In genomic region chr15:37103475-37104071, GRCh38 we compare ENCODE assay signal across 14 cellular contexts. TPM values are rescaled to one million over a fixed set of nuclear protein-coding genes. Genes with fewer than 3 reads are reported as not detected.
A peak's percentile ranks its signal among the peaks of the same experiment; 100 is the strongest.
DNase-seq lines count a peak whose midpoint lies in the region; ATAC-seq and TF ChIP-seq lines count a peak whose summit lies in the region.
"Had no signal": no experiment of that assay in that cellular context is flagged by ENCODE, and none has a peak within 500 bp of the region (broad histone marks: within the 10 kb centered on the region; RNA-seq: fewer than 3 reads in every experiment).

No MANE protein-coding gene starts in this region.

- peak overlapping the region; percentile 98 to 100 (median 99) for H3K27ac Mint-ChIP-seq in brain

- WGBS in HUES64: 3% methylated on average over 21 of the region's 22 CpGs
- 15% methylated on average over 22 of the region's 22 CpGs for WGBS in smooth muscle cell (ENCODE audit: low lambda C conversion rate)

- H3K79me2 ChIP-seq in smooth muscle cell (ENCODE audit: low read depth): peaks cover 35% of the 10 kb centered on the region
- H3K79me2 ChIP-seq: parathyroid adenoma had no signal

- H3K4me2 ChIP-seq in smooth muscle cell: peak overlapping the region; percentile 99

- H2AFZ ChIP-seq in smooth muscle cell (ENCODE audit: low read depth): peak overlapping the region; percentile 82
- H2AFZ ChIP-seq: parathyroid adenoma had no signal

- peaks cover 8% of the 10 kb centered on the region for H3F3A ChIP-seq in smooth muscle cell (ENCODE audit: low read depth)

- no peak overlapping the region for H3K9ac ChIP-seq in HUES64 (ENCODE audit: low read depth, low read length)
- no peak overlapping the region for H3K9ac ChIP-seq in smooth muscle cell (ENCODE audit: low read depth)
- H3K9ac ChIP-seq: parathyroid adenoma had no signal

- peaks cover 0 to 40% (median 0%) of the 10 kb centered on the region in 5 experiments for H3K9me3 Mint-ChIP-seq in brain

- peaks cover 28% of the 10 kb centered on the region for H3K4me1 ChIP-seq in HUES64 (ENCODE audit: insufficient read depth, low read length)
- H3K4me1 ChIP-seq in smooth muscle cell (ENCODE audit: low read depth): peaks cover 27% of the 10 kb centered on the region
- H3K4me1 ChIP-seq: parathyroid adenoma had no signal

- H3K36me3 Mint-ChIP-seq in brain: no peaks in the 10 kb centered on the region

- DNase-seq in left kidney (ENCODE audit: low read depth, low spot score) (peak; percentile 68), smooth muscle cell (lab: John Stamatoyannopoulos, UW; ENCODE audit: unreplicated experiment) (no peak), inferior parietal cortex (ENCODE audit: extremely low spot score) (no peak), NCI-H748 (lab: John Stamatoyannopoulos, UW; ENCODE audit: unreplicated experiment) (no peak)
- DNase-seq: activated naive CD4-positive, alpha-beta T cell treated with anti-CD3 and anti-CD28 coated beads, Interleukin-2, amount 10 ng/mL, durations not matched to agents 7 days and 5 days; C1 segment of cervical spinal cord; NCI-H146; NCI-H446 treated with DMSO at 0.1 percent for 48 hours had no signal

- peaks cover 76% of the 10 kb centered on the region for H3K27me3 ChIP-seq in HUES64 (ENCODE audit: insufficient read depth, low read length)
- H3K27me3 ChIP-seq in smooth muscle cell (ENCODE audit: low read depth): peaks cover 40% of the 10 kb centered on the region

- peaks cover 47% of the 10 kb centered on the region for H3K4me1 Mint-ChIP-seq in brain

- H4K20me1 ChIP-seq in smooth muscle cell (ENCODE audit: low read depth): no peaks in the 10 kb centered on the region

- H3K36me3 ChIP-seq in HUES64 (ENCODE audit: insufficient read depth, low read length) (no peaks in the 10 kb centered on the region), smooth muscle cell (ENCODE audit: low read depth) (no peaks in the 10 kb centered on the region)
- H3K36me3 ChIP-seq: tibial nerve had no signal

- peak overlapping the region; percentile 94 to 98 (median 97) for H3K4me3 Mint-ChIP-seq in brain
- H3K4me3 Mint-ChIP-seq: activated naive CD4-positive, alpha-beta T cell treated with anti-CD3 and anti-CD28 coated beads, Interleukin-2, amount 10 ng/mL, durations not matched to agents 7 days and 5 days had no signal

- H3K27ac ChIP-seq in HUES64 (ENCODE audit: low read depth, low read length): no peak overlapping the region
- no peak overlapping the region for H3K27ac ChIP-seq in smooth muscle cell (ENCODE audit: low read depth)
- H3K27ac ChIP-seq: parathyroid adenoma, tibial nerve had no signal

- peaks cover 61% of the 10 kb centered on the region for H3K27me3 Mint-ChIP-seq in brain

- TF ChIP-seq CTCF in brain (conservative IDR thresholded peaks at IDR 0.05) (no peak), smooth muscle cell (IDR thresholded peaks at IDR 0.05; ENCODE audit: borderline replicate concordance, insufficient read depth, poor library complexity, severe bottlenecking) (no peak)

- ATAC-seq in GM21367 (IDR thresholded peaks at IDR 0.05; ENCODE audit: unreplicated experiment): no peak

- H3K9me3 ChIP-seq in HUES64 (ENCODE audit: insufficient read depth, low read depth, low read length): no peaks in the 10 kb centered on the region
- H3K9me3 ChIP-seq in smooth muscle cell (replicated peaks; ENCODE audit: low read depth): no peaks in the 10 kb centered on the region
- H3K9me3 ChIP-seq: tibial nerve had no signal

- peak overlapping the region; percentile 65; the same call in 1 of the 2 replicates for H3K4me3 ChIP-seq in HUES64 (ENCODE audit: low read length)
- H3K4me3 ChIP-seq in smooth muscle cell: peak overlapping the region; percentile 96
- H3K4me3 ChIP-seq: lung had no signal

RNA-seq across cellular contexts. Expression of gene MEIS2, which starts 3.2 kb away (rescaled TPM):
- polyA plus RNA-seq in HUES64 (2013, experiment 1 of 2): 15.0 TPM
- 20.2 TPM for polyA plus RNA-seq in HUES64 (2013, experiment 2 of 2)
- polyA plus RNA-seq in brain (ENCODE audit: insufficient read depth, low read depth, low replicate concordance) (7.0 TPM), smooth muscle cell (13.0 and 16.7 TPM in 2 replicates)
- total RNA-seq in smooth muscle cell: 18.8 and 33.4 TPM in 2 replicates
